ENCODE assay signal across 25 cellular contexts in genomic region chr7:3239291-3239691, GRCh38.
DNase-seq lines count a peak whose midpoint lies in the region; ATAC-seq and TF ChIP-seq lines count a peak whose summit lies in the region.
"Had no signal": no experiment of that assay in that cellular context is flagged by ENCODE, and none has a peak within 500 bp of the region (broad histone marks: within the 10 kb centered on the region; RNA-seq: fewer than 3 reads in every experiment).

No MANE protein-coding gene starts in this region.

- peak overlapping the region; percentile 18 for H2AK5ac ChIP-seq in trophoblast cell (ENCODE audit: low read length)

- no peak overlapping the region for H4K8ac ChIP-seq in trophoblast cell (ENCODE audit: low read depth, low read length)

- H3K4ac ChIP-seq in trophoblast cell (ENCODE audit: low read depth, low read length): no peak overlapping the region

- no peak overlapping the region for H3K9ac ChIP-seq in trophoblast cell (ENCODE audit: low read length)

- no peak overlapping the region for H3K18ac ChIP-seq in trophoblast cell (ENCODE audit: low read length)

- H2BK5ac ChIP-seq in trophoblast cell (ENCODE audit: low read depth, low read length, poor library complexity): no peak overlapping the region

- no peaks in the 10 kb centered on the region for H4K20me1 ChIP-seq in osteoblast (ENCODE audit: insufficient read depth, low read length)

- H3K4me1 ChIP-seq in RWPE2 (ENCODE audit: insufficient read depth, poor library complexity, severe bottlenecking) (peaks cover 4% of the 10 kb centered on the region), trophoblast cell (ENCODE audit: control insufficient read depth in 1 of 2, insufficient read depth in 2 of 2, low read length in 2 of 2) (peaks cover 13 to 14% of the 10 kb centered on the region in 2 experiments), osteoblast (ENCODE audit: insufficient read depth, low read length) (no peaks in the 10 kb centered on the region)
- H3K4me1 ChIP-seq: testis had no signal

- WGBS in trophoblast cell (ENCODE audit: extremely low coverage, insufficient coverage, insufficient read length): no CpG with 5 or more reads among the region's 12 CpGs

- H3K14ac ChIP-seq in trophoblast cell (ENCODE audit: low read length): no peak overlapping the region

- H4K12ac ChIP-seq in trophoblast cell (ENCODE audit: low read depth, low read length): no peak overlapping the region

- H3K27me3 ChIP-seq in RWPE2 (ENCODE audit: insufficient read depth, poor library complexity, severe bottlenecking) (no peaks in the 10 kb centered on the region), trophoblast cell (ENCODE audit: insufficient read depth, low read length) (no peaks in the 10 kb centered on the region), osteoblast (ENCODE audit: insufficient read depth, low read length) (no peaks in the 10 kb centered on the region)
- H3K27me3 ChIP-seq: testis had no signal

- H3K27ac ChIP-seq in RWPE2 (ENCODE audit: poor library complexity, severe bottlenecking): peak overlapping the region; percentile 44
- no peak overlapping the region for H3K27ac ChIP-seq in trophoblast cell (ENCODE audit: low read depth, low read length)
- H3K27ac ChIP-seq in osteoblast (ENCODE audit: low read depth, low read length): no peak overlapping the region
- H3K27ac ChIP-seq: C4-2B, testis had no signal

- H3K79me2 ChIP-seq in trophoblast cell (ENCODE audit: control insufficient read depth, insufficient read depth, low read length, poor library complexity): no peaks in the 10 kb centered on the region
- H3K79me2 ChIP-seq in osteoblast (ENCODE audit: insufficient read depth, low read length): no peaks in the 10 kb centered on the region

- H2BK120ac ChIP-seq in trophoblast cell (ENCODE audit: insufficient read depth, low read length, poor library complexity): no peak overlapping the region

- TF ChIP-seq CTCF in RWPE2 (IDR thresholded peaks at IDR 0.05; ENCODE audit: poor library complexity, severe bottlenecking) (no peak), osteoblast (IDR thresholded peaks at IDR 0.05; ENCODE audit: extremely low read depth, low read depth, low read length) (no peak)

- H2AFZ ChIP-seq in trophoblast cell (ENCODE audit: insufficient read depth, low read length, poor library complexity) (no peak overlapping the region), osteoblast (ENCODE audit: low read length) (no peak overlapping the region)

- H3K4me2 ChIP-seq in trophoblast cell (ENCODE audit: low read length) (no peak overlapping the region), osteoblast (ENCODE audit: insufficient read depth, low read length) (no peak overlapping the region)

- no peak overlapping the region for H4K91ac ChIP-seq in trophoblast cell (ENCODE audit: low read depth, low read length)

- H3K36me3 ChIP-seq in RWPE2 (ENCODE audit: low read depth): no peaks in the 10 kb centered on the region
- no peaks in the 10 kb centered on the region for H3K36me3 ChIP-seq in trophoblast cell (ENCODE audit: control insufficient read depth in 1 of 2, insufficient read depth in 2 of 2, low read length in 2 of 2)
- no peaks in the 10 kb centered on the region for H3K36me3 ChIP-seq in osteoblast (ENCODE audit: insufficient read depth, low read length)

- H3K79me1 ChIP-seq in trophoblast cell (ENCODE audit: low read length): peaks cover 13% of the 10 kb centered on the region

- H3K23ac ChIP-seq in trophoblast cell (ENCODE audit: low read length): no peak overlapping the region

- peak; percentile 58 for ATAC-seq in RWPE2 (ENCODE audit: low read depth)
- ATAC-seq in left lobe of liver: no peak
- no peak for ATAC-seq in GM19395 (IDR thresholded peaks at IDR 0.05; ENCODE audit: unreplicated experiment)
- no peak for ATAC-seq in GM21529 (IDR thresholded peaks at IDR 0.05; ENCODE audit: unreplicated experiment)
- ATAC-seq: activated CD8-positive, alpha-beta T cell treated with anti-CD3 and anti-CD28 coated beads for 36 hours; stimulated activated memory B cell treated with anti-CD40 and anti-IgM and Interleukin-4, amounts not matched to agents 10 μg/mL and 1 μg/mL and 100 μg/mL, for 72 hours had no signal

- peaks cover 2% of the 10 kb centered on the region for H3K9me3 ChIP-seq in RWPE2 (ENCODE audit: severe bottlenecking)
- H3K9me3 ChIP-seq in trophoblast cell (ENCODE audit: insufficient read depth, low read depth, low read length): peaks cover 4% of the 10 kb centered on the region
- H3K9me3 ChIP-seq in osteoblast (ENCODE audit: low read depth, low read length): no peaks in the 10 kb centered on the region
- H3K9me3 ChIP-seq: testis had no signal

- DNase-seq in DMS79 treated with DMSO at 0.1 percent for 48 hours (lab: John Stamatoyannopoulos, UW) (peak; percentile 56), RWPE2 (ENCODE audit: low spot score) (no peak), iris pigment epithelial cell (ENCODE audit: low read depth) (peak; percentile 24), trophoblast cell (no peak), left lobe of liver (ENCODE audit: low spot score) (no peak), osteoblast (ENCODE audit: insufficient read length, low spot score, missing footprints) (no peak)
- DNase-seq: activated CD4-positive, CD25-positive, alpha-beta regulatory T cell treated with anti-CD3 and anti-CD28 coated beads, Interleukin-2, amount 50 U/mL, for 72 hours; activated CD8-positive, alpha-beta T cell treated with anti-CD3 and anti-CD28 coated beads for 36 hours; activated gamma-delta T cell; effector CD4-positive, alpha-beta T cell; erythroblast; hippocampal formation; NCI-H1417; NCI-H2081; NCI-H345; NCI-H82; OCI-M1; SIG-M5; stimulated activated CD4-positive, alpha-beta T cell treated with anti-CD3 and anti-CD28 coated beads, Interleukin-4, amount 100 ng/mL, for 1 hour; SW 1271; testis had no signal

- no peak overlapping the region for H3K4me3 ChIP-seq in RWPE2 (ENCODE audit: severe bottlenecking)
- H3K4me3 ChIP-seq in trophoblast cell (ENCODE audit: low read depth, low read length): no peak overlapping the region
- H3K4me3 ChIP-seq in osteoblast (ENCODE audit: insufficient read depth, low read length): no peak overlapping the region
- H3K4me3 ChIP-seq: testis had no signal

- peak overlapping the region; percentile 15 for H2BK12ac ChIP-seq in trophoblast cell (ENCODE audit: low read length)

Comparison
In these comparisons a context has a peak if more than half of its experiments do, and no peak if none do; other contexts are left out.
1. DNase-seq: peak in DMS79 treated with DMSO at 0.1 percent for 48 hours (single experiment) and iris pigment epithelial cell (single experiment); none in RWPE2 (single experiment), trophoblast cell (0 of 2), left lobe of liver (single experiment) and osteoblast (single experiment).